ENCODE assay signal across 8 cellular contexts in the genomic region with DNA sequence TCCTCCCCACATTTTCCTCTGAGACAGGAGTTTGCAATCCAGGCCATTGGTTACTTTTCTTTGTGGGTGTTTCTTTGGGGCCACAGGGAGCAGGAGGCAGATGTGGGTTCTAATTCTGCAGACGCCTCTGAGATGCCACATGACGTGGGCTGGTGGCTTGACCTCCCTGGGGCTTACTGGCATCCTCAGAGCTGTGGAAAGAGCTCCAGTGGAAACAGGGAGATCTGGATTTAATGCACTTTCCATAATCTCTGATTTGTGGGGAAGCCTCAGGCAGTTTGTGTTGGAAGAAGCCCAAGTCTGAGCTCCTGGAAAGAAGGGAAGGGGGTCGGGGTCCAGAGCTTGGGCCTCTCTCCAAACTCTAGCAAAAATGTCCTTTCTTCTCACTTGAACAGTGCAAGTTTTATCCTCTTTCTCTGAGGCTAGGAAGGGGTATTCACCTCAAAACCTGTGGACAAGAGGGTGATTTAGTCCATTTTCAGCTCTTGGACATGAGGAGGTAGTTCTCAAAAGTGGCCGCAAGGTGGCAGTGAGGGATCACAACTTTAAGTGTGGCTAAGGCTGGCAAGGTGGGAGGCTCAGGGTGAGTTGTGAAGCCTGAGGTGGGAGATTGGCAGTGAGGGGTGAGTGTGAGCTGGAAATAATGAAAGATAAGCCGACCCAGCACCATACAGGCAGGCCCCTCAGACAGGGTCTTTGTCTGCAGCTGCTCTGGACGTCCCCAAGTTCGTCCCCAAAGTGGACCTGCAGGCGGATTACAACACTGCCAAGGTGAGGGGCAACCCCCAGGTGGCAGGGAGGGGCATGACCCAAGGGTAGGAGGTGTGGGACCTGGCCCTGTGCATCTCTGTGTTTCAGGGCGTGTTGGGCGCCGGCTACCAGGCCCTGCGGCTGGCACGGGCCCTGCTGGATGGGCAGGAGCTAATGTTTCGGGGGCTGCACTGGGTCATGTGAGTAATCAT. TPM values are rescaled to one million over a fixed set of nuclear protein-coding genes. Genes with fewer than 3 reads are reported as not detected.
A peak's percentile ranks its signal among the peaks of the same experiment; 100 is the strongest.
DNase-seq lines count a peak whose midpoint lies in the region; ATAC-seq and TF ChIP-seq lines count a peak whose summit lies in the region.

No MANE protein-coding gene starts in this region.

- 80 to 83% methylated on average over 14 of the region's 14 CpGs for WGBS in lung, 2 donors

- no peak overlapping the region for H3K9ac ChIP-seq in HCT116 (ENCODE audit: low read length)

- CTCF ChIA-PET in HCT116 (lab: Charles Lee): interaction anchor here (0.8 to 1.7 kb wide), 13 partner anchors 9 to 503 kb away, joined by 3 to 21 read pairs (median 5); a partner anchor contains a TSS

- TF ChIP-seq POLR2A in HCT116 (IDR thresholded peaks at IDR 0.05; ENCODE audit: borderline replicate concordance, extremely low read depth, insufficient read depth, insufficient read length): no peak

- no peaks in the 10 kb centered on the region for H4K20me1 ChIP-seq in HCT116 (ENCODE audit: insufficient read depth)

- no TSS peak for BruUV-seq in HCT116 (replicated peaks; lab: Mats Ljungman, UMichigan)

- DNase-seq in CD1c-positive myeloid dendritic cell (ENCODE audit: extremely low spot score) (peak; percentile 77), HCT116 (ENCODE audit: low read depth, low spot score) (no peak), NCI-H69 (lab: John Stamatoyannopoulos, UW) (peak; percentile 83), dermis blood vessel endothelial cell (peak; percentile 90), lung (ENCODE audit: low spot score) (peak; percentile 65)
- DNase-seq in activated CD4-positive, alpha-beta T cell treated with anti-CD3 and anti-CD28 coated beads, Interleukin-2, amount 50 U/mL, for 24 hours (ENCODE audit: low read depth in 1 of 2, low spot score in 1 of 2): peak; percentile 49 to 54
- DNase-seq in stimulated activated CD8-positive, alpha-beta memory T cell treated with anti-CD3 and anti-CD28 coated beads, Interleukin-4, amount 100 ng/mL, for 48 hours: peak; percentile 82

- H3K9me3 ChIP-seq in HCT116 (ENCODE audit: control insufficient read depth in 1 of 2, insufficient read depth in 1 of 2, low read depth in 1 of 2, low read length in 2 of 2) (no peaks in the 10 kb centered on the region), lung (ENCODE audit: control insufficient read depth in 2 of 2, insufficient read depth in 1 of 2, low read length in 1 of 2) (no peaks in the 10 kb centered on the region)

- no peaks in the 10 kb centered on the region for H3K9me2 ChIP-seq in HCT116 (ENCODE audit: insufficient read depth)

- no peak overlapping the region for H2AFZ ChIP-seq in HCT116 (ENCODE audit: low read depth, low read length, poor library complexity, severe bottlenecking)

- TF ChIP-seq CTCF in HCT116 (IDR thresholded peaks at IDR 0.05 in 2 of 3, conservative IDR thresholded peaks at IDR 0.05 in 1 of 3; ENCODE audit: borderline replicate concordance in 1 of 3, insufficient read depth in 1 of 3, low read depth in 2 of 3, low read length in 2 of 3): peak; percentile 73 to 87 (median 77); a peak in 5 of 6 replicates
- peak; percentile 81 for TF ChIP-seq CTCF in lung (IDR thresholded peaks at IDR 0.05; ENCODE audit: control extremely low read depth, extremely low read depth)

- no peak overlapping the region for H3K4me3 ChIP-seq in HCT116 (replicated peaks in 1 of 2; ENCODE audit: low read depth in 1 of 2, low read length in 2 of 2)
- no peak overlapping the region for H3K4me3 ChIP-seq in lung

- H3K4me1 ChIP-seq in HCT116 (ENCODE audit: control insufficient read depth in 1 of 2, insufficient read depth in 2 of 2, low read length in 2 of 2) (peaks cover 0 to 6% of the 10 kb centered on the region in 2 experiments; a peak in 1 of 4 replicates), lung (ENCODE audit: control insufficient read depth in 2 of 2, insufficient read depth in 2 of 2, low read length in 2 of 2) (no peaks in the 10 kb centered on the region)

- peak; percentile 83 for TF ChIP-seq RAD21 in HCT116 (IDR thresholded peaks at IDR 0.05; ENCODE audit: low read depth)

- H3K27me3 ChIP-seq in HCT116 (ENCODE audit: insufficient read depth, low read length) (no peaks in the 10 kb centered on the region), lung (ENCODE audit: control insufficient read depth, insufficient read depth) (no peaks in the 10 kb centered on the region)

- H3K79me2 ChIP-seq in HCT116 (ENCODE audit: insufficient read depth, low read length): no peaks in the 10 kb centered on the region

- intact Hi-C loops in HCT116 (cut with micrococcal nuclease): loop anchor here (5.0 kb wide), 2 partner anchors 433 to 503 kb away; no protein-coding TSS in a partner anchor

- H3K27ac ChIP-seq in HCT116 (ENCODE audit: low read depth, low read length) (no peak overlapping the region), lung (ENCODE audit: low read depth in 1 of 2, low read length in 1 of 2) (no peak overlapping the region)

- ATAC-seq in HCT116 (peak; percentile 89), lung (ENCODE audit: insufficient read depth, low FRiP score) (no peak), GM21515 (IDR thresholded peaks at IDR 0.05; ENCODE audit: unreplicated experiment) (no peak)

- RAD21 ChIA-PET in HCT116 (lab: Charles Lee; ENCODE audit: low non-redundant PET in 1 of 2, low total read pairs in 2 of 2, uncharacterized antibody in 2 of 2, unreplicated experiment in 2 of 2): interaction anchor here in 1 of 2 experiments (0.7 kb wide), 1 partner anchor 9 kb away, joined by 4 read pairs; a partner anchor contains a TSS

- POLR2A ChIA-PET in HCT116 (lab: Charles Lee): interaction anchor here (1.1 kb wide), 1 partner anchor 9 kb away, joined by 6 read pairs; a partner anchor contains a TSS

- no peak overlapping the region for H3K4me2 ChIP-seq in HCT116 (ENCODE audit: low read length)

- no peaks in the 10 kb centered on the region for H3K36me3 ChIP-seq in HCT116 (ENCODE audit: control insufficient read depth in 1 of 2, insufficient read depth in 2 of 2, low read length in 2 of 2)
- H3K36me3 ChIP-seq in lung (ENCODE audit: control insufficient read depth in 2 of 2, insufficient read depth in 2 of 2, low read length in 2 of 2): peaks cover 0 to 16% of the 10 kb centered on the region in 2 donors

TF ChIP-seq in HCT116, 20 proteins besides CTCF, POLR2A, EP300 and RAD21:
- no peak for TF ChIP-seq ZNF274 (IDR thresholded peaks at IDR 0.05; ENCODE audit: low read depth, low read length)
- TF ChIP-seq, protein P1, sequence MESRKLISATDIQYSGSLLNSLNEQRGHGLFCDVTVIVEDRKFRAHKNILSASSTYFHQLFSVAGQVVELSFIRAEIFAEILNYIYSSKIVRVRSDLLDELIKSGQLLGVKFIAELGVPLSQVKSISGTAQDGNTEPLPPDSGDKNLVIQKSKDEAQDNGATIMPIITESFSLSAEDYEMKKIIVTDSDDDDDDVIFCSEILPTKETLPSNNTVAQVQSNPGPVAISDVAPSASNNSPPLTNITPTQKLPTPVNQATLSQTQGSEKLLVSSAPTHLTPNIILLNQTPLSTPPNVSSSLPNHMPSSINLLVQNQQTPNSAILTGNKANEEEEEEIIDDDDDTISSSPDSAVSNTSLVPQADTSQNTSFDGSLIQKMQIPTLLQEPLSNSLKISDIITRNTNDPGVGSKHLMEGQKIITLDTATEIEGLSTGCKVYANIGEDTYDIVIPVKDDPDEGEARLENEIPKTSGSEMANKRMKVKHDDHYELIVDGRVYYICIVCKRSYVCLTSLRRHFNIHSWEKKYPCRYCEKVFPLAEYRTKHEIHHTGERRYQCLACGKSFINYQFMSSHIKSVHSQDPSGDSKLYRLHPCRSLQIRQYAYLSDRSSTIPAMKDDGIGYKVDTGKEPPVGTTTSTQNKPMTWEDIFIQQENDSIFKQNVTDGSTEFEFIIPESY (IDR thresholded peaks at IDR 0.05; ENCODE audit: extremely low read depth, insufficient replicate concordance, low read length): no peak
- TF ChIP-seq, protein P2, sequence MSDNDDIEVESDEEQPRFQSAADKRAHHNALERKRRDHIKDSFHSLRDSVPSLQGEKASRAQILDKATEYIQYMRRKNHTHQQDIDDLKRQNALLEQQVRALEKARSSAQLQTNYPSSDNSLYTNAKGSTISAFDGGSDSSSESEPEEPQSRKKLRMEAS (IDR thresholded peaks at IDR 0.05): no peak
- no peak for TF ChIP-seq EGR1 (IDR thresholded peaks at IDR 0.05; ENCODE audit: low read depth)
- TF ChIP-seq SP1 (IDR thresholded peaks at IDR 0.05; ENCODE audit: low read depth): no peak
- TF ChIP-seq ELF1 (IDR thresholded peaks at IDR 0.05; ENCODE audit: borderline replicate concordance, low read depth): no peak
- TF ChIP-seq FOSL1 (IDR thresholded peaks at IDR 0.05; ENCODE audit: low read depth): no peak
- no peak for TF ChIP-seq ZFX (IDR thresholded peaks at IDR 0.05)
- no peak for TF ChIP-seq TCF7L2 (IDR thresholded peaks at IDR 0.05; ENCODE audit: borderline replicate concordance, extremely low read depth, insufficient read depth, insufficient read length)
- TF ChIP-seq SIN3A (IDR thresholded peaks at IDR 0.05; ENCODE audit: low read depth): no peak

RNA-seq across cellular contexts. Expression of a gene that starts 9.2 kb away (rescaled TPM):
- total RNA-seq in HCT116 (2021; ENCODE audit: unreplicated experiment): 5.1 TPM
- 3.5 TPM in 2 replicates for polyA plus RNA-seq in HCT116 (2012)
- total RNA-seq in dermis blood vessel endothelial cell: 23.3 and 33.9 TPM in 2 replicates
- total RNA-seq in lung: 10 to 100 TPM in 1 of 2 donors, 1 to 10 TPM in 1; 7.5 to 15.8 TPM
- 10 to 100 TPM in 1 of 2 donors, 1 to 10 TPM in 1; 6.1 to 17.1 TPM for polyA plus RNA-seq in lung

RNA-seq across cellular contexts. Expression of a gene that starts 27.9 kb away (rescaled TPM):
- 5.4 TPM for total RNA-seq in HCT116 (2021; ENCODE audit: unreplicated experiment)
- 3.9 and 4.5 TPM in 2 replicates for polyA plus RNA-seq in HCT116 (2012)
- 0.33 and 0.51 TPM in 2 replicates for total RNA-seq in dermis blood vessel endothelial cell
- 10 to 100 TPM; 23.7 to 37.7 TPM for total RNA-seq in lung
- polyA plus RNA-seq in lung: 10 to 100 TPM; 10.3 to 38.2 TPM
